Comparison of ENCODE assay signal across 12 cellular contexts in genomic region chr17:49516190-49516589, GRCh38. TPM values are rescaled to one million over a fixed set of nuclear protein-coding genes. Genes with fewer than 3 reads are reported as not detected.
A peak's percentile ranks its signal among the peaks of the same experiment; 100 is the strongest.
DNase-seq lines count a peak whose midpoint lies in the region; ATAC-seq, FAIRE-seq and TF ChIP-seq lines count a peak whose summit lies in the region.
"Had no signal": no experiment of that assay in that cellular context is flagged by ENCODE, and none has a peak within 500 bp of the region (broad histone marks: within the 10 kb centered on the region; RNA-seq: fewer than 3 reads in every experiment).

No MANE protein-coding gene starts in this region.

- TF ChIP-seq CTCF in GM20000 (IDR thresholded peaks at IDR 0.05; ENCODE audit: extremely low read depth, missing control alignments) (no peak), VCaP (conservative IDR thresholded peaks at IDR 0.05) (no peak), heart right ventricle (IDR thresholded peaks at IDR 0.05) (no peak)

- peaks cover 0 to 28% (median 0%) of the 10 kb centered on the region in 7 donors for H3K27me3 ChIP-seq in heart right ventricle

- H3K27ac ChIP-seq in VCaP = peak overlapping the region; percentile 50; the same call in 1 of the 2 replicates
- H3K27ac ChIP-seq in heart right ventricle = peak overlapping the region in 9 of 10 donors; percentile 41 to 88 (median 77)

- peaks cover 0 to 6% (median 0%) of the 10 kb centered on the region in 9 donors for H3K36me3 ChIP-seq in heart right ventricle

- intact Hi-C loops in heart right ventricle (cut with DNase I) = no loop called here

- H3K4me3 ChIP-seq in heart right ventricle = no peak overlapping the region

- ATAC-seq in heart right ventricle (peak in 1 of 8 donors; percentile 21), HG03571 (IDR thresholded peaks at IDR 0.05; ENCODE audit: unreplicated experiment) (no peak), HG02623 (IDR thresholded peaks at IDR 0.05; ENCODE audit: unreplicated experiment) (no peak), GM18498 (IDR thresholded peaks at IDR 0.05; ENCODE audit: unreplicated experiment) (no peak)
- ATAC-seq: activated CD4-positive, alpha-beta T cell treated with anti-CD3 and anti-CD28 coated beads for 36 hours had no signal

- no peak for FAIRE-seq in H54 (lab: Jason Lieb, UNC)

- WGBS in heart right ventricle, 2 donors = 67 to 68% methylated on average over 5 of the region's 5 CpGs

- DNase-seq in GM20000 (ENCODE audit: low spot score) (peak; percentile 30), heart right ventricle (no peak), renal cortical epithelial cell (ENCODE audit: low read depth) (peak; percentile 23), H54 (ENCODE audit: insufficient read length, low spot score) (no peak)
- DNase-seq: activated CD4-positive, alpha-beta T cell treated with anti-CD3 and anti-CD28 coated beads for 36 hours; activated naive CD8-positive, alpha-beta T cell treated with anti-CD3 and anti-CD28 coated beads, Interleukin-2, amount 10 ng/mL, durations not matched to agents 7 days and 5 days; NCI-H1048 had no signal

- H3K4me1 ChIP-seq in heart right ventricle = peaks cover 10 to 63% (median 32%) of the 10 kb centered on the region in 9 donors

- no peak for TF ChIP-seq POLR2A in H54 (IDR thresholded peaks at IDR 0.05; ENCODE audit: low read depth, low read length)

- H3K9me3 ChIP-seq in heart right ventricle = no peaks in the 10 kb centered on the region

RNA-seq across cellular contexts. Expression of gene NGFR, which starts 21.1 kb away (rescaled TPM):
- 10 to 100 TPM in 4 of 10 donors, 1 to 10 TPM in 6; 1.8 to 22.9 (median 2.7) TPM for total RNA-seq in heart right ventricle
- polyA plus RNA-seq in heart right ventricle = 1 to 10 TPM; 6.4 to 7.2 TPM
- 0.25 TPM in 1 of 2 replicates, not detected in the other for total RNA-seq in renal cortical epithelial cell

RNA-seq across cellular contexts. Expression of gene NXPH3, which starts 59.5 kb away (rescaled TPM):
- total RNA-seq in heart right ventricle (1 to 10 TPM; 2.2 to 4.4 (median 3.2) TPM), renal cortical epithelial cell (0.10 TPM in 1 of 2 replicates, not detected in the other)
- polyA plus RNA-seq in heart right ventricle = 1 to 10 TPM; 2.3 to 5.9 TPM
- polyA plus RNA-seq: CD14-positive monocyte had no signal

Comparison
In these comparisons a context has a peak if more than half of its experiments do, and no peak if none do; other contexts are left out.
1. DNase-seq: peak in GM20000 (single experiment) and renal cortical epithelial cell (single experiment); none in heart right ventricle (0 of 2) and H54 (single experiment).